Comparison of ENCODE assay signal across 20 cellular contexts in the genomic region with DNA sequence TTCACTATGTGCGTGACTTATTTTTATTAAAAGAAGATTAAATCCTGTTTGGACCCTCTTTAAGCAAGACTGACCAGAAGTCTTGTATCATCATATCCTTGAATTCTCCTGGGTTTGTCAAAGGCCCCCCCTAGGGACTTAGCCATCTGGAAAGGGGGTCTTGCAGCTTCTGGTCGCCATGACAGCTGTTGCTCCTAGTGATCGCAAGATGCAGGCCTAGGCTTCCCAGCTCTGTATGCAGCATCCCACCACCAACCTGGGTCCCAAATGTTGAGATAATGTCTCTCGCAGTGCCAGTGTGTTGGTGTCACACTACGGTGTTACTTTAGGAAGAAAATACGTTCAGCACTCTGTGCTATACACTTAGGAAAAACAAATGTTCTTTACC. TPM values are rescaled to one million over a fixed set of nuclear protein-coding genes. Genes with fewer than 3 reads are reported as not detected.
DNase-seq lines count a peak whose midpoint lies in the region; ATAC-seq, FAIRE-seq and TF ChIP-seq lines count a peak whose summit lies in the region.
"Had no signal": no experiment of that assay in that cellular context is flagged by ENCODE, and none has a peak within 500 bp of the region (broad histone marks: within the 10 kb centered on the region; RNA-seq: fewer than 3 reads in every experiment).

No MANE protein-coding gene starts in this region.

- 74% methylated on average over 6 of the region's 6 CpGs for WGBS in K562 (ENCODE audit: insufficient coverage, low coverage, missing lambda C conversion rate)

- H3K36me3 ChIP-seq in K562 (ENCODE audit: control insufficient read depth, insufficient read depth, low read length) = no peaks in the 10 kb centered on the region

- H3K4me2 ChIP-seq in K562 (ENCODE audit: insufficient read depth, low read length) = no peak overlapping the region
- H3K4me2 ChIP-seq: A549 had no signal

- in situ Hi-C loops in K562 (cut with MboI) = no loop called here

- H3K4me1 ChIP-seq in K562 (replicated peaks in 1 of 2; ENCODE audit: control insufficient read depth in 2 of 2, insufficient read depth in 2 of 2, low read length in 2 of 2) = peaks cover 15 to 23% of the 10 kb centered on the region in 2 experiments
- H3K4me1 ChIP-seq: A549 had no signal

- TF ChIP-seq RAD21 in K562 (CRISPR knock-in tag; conservative IDR thresholded peaks at IDR 0.05 in 1 of 2, IDR thresholded peaks at IDR 0.05 in 1 of 2) = no peak

- no peaks in the 10 kb centered on the region for H3K9me3 ChIP-seq in K562 (replicated peaks; ENCODE audit: control insufficient read depth, insufficient read depth, low read depth, low read length)
- H3K9me3 ChIP-seq: A549, Caco-2 had no signal

- no peaks in the 10 kb centered on the region; a peak in 1 of 5 replicates for H3K27me3 ChIP-seq in K562 (ENCODE audit: control insufficient read depth in 2 of 2, insufficient read depth in 2 of 2, low read length in 2 of 2)

- POLR2A ChIA-PET in K562 (lab: Yijun Ruan, JAX) = interaction anchor here (0.7 to 1.2 kb wide), 2 partner anchors 12 to 282 kb away, joined by 3 read pairs; no protein-coding TSS in a partner anchor

- no peak overlapping the region for H3K4me3 ChIP-seq in K562
- H3K4me3 ChIP-seq: A549, GM12878 had no signal

- no peak for TF ChIP-seq CTCF in K562 (IDR thresholded peaks at IDR 0.05 in 2 of 3, conservative IDR thresholded peaks at IDR 0.05 in 1 of 3; ENCODE audit: insufficient read depth in 2 of 3, low read depth in 1 of 3, low read length in 3 of 3)

- no peak for TF ChIP-seq POLR2A in K562 (conservative IDR thresholded peaks at IDR 0.05)

- peaks cover 6% of the 10 kb centered on the region; the same call in 1 of the 2 replicates for H4K20me1 ChIP-seq in K562 (replicated peaks; ENCODE audit: control insufficient read depth, insufficient read depth, low read length)

- TF ChIP-seq EP300 in K562 (IDR thresholded peaks at IDR 0.05; ENCODE audit: low read length) = no peak

- no peak overlapping the region for H3K9ac ChIP-seq in K562 (ENCODE audit: insufficient read depth in 1 of 2, low read depth in 2 of 2, low read length in 2 of 2)

- no peaks in the 10 kb centered on the region for H3K9me1 ChIP-seq in K562 (ENCODE audit: control insufficient read depth, insufficient read depth, low read length)

- H3K79me2 ChIP-seq in K562 (ENCODE audit: control insufficient read depth, insufficient read depth, low read length) = no peaks in the 10 kb centered on the region

- H3K27ac ChIP-seq in K562 (ENCODE audit: extremely low read depth, low read depth, low read length) = no peak overlapping the region
- H3K27ac ChIP-seq: A549 had no signal

- ATAC-seq in K562 (no peak), left lobe of liver (no peak), GM19035 (IDR thresholded peaks at IDR 0.05; ENCODE audit: unreplicated experiment) (no peak)
- ATAC-seq: A549; CD8-positive, alpha-beta T cell; GM12878 had no signal

- DNase-seq in NCI-H2171 (lab: John Stamatoyannopoulos, UW) (peak; percentile 86), NCI-H524 treated with DMSO at 0.1 percent for 48 hours (lab: John Stamatoyannopoulos, UW) (peak; percentile 86), K562 (ENCODE audit: extremely low read depth in 1 of 4, low spot score in 3 of 4) (no peak), left lobe of liver (ENCODE audit: low spot score) (peak; percentile 18), NCI-H2196 (lab: John Stamatoyannopoulos, UW; ENCODE audit: unreplicated experiment) (no peak), SHP77 (lab: John Stamatoyannopoulos, UW) (no peak), 8988T (no peak)
- DNase-seq: Caco-2; CD8-positive, alpha-beta T cell; DMS79; HCEC 1CT; HFFc6 had no signal

- no peak overlapping the region for H2AFZ ChIP-seq in K562 (ENCODE audit: low read depth, low read length)

- CTCF ChIA-PET in K562 (lab: Yijun Ruan, JAX; ENCODE audit: low intra/inter-chr PET ratio) = no interaction called here

- FAIRE-seq in K562 (lab: Jason Lieb, UNC) = no peak
- FAIRE-seq: A549, GM12878, GM19239 had no signal

- intact Hi-C loops in K562 (cut with micrococcal nuclease) = no loop called here

- no TSS peak for BruUV-seq in K562 (replicated peaks; lab: Mats Ljungman, UMichigan)

TF ChIP-seq in K562, 482 proteins besides CTCF, POLR2A, EP300 and RAD21:
- TF ChIP-seq RFX1 (IDR thresholded peaks at IDR 0.05) (peak; percentile 55; the same call in 1 of the 2 replicates), TRIM28 (IDR thresholded peaks at IDR 0.05) (no peak)

RNA-seq across cellular contexts. Expression of a gene that starts 18.7 kb away (rescaled TPM):
- total RNA-seq in K562 (2011; cell fraction: chromatin; rRNA removed; ENCODE audit: low replicate concordance) = 0.14 and 0.16 TPM in 2 replicates
- under 0.01 TPM in 2 replicates for total RNA-seq in K562 (2011; cell fraction: nucleolus; rRNA removed)
- 0.07 and 0.23 TPM in 2 replicates for total RNA-seq in K562 (2011; cell fraction: nucleoplasm; rRNA removed)
- total RNA-seq in K562 (2014; rRNA removed) (not detected in 2 replicates), K562 (2014; rRNA removed; fragmentation: Illumina TruSeq; extraction: Trizol) (not detected in 2 replicates), K562 (2015; rRNA removed; fragmentation: Illumina TruSeq; extraction: Trizol) (not detected in 2 replicates), K562 (2021) (not detected in 2 replicates), left lobe of liver (0.13 TPM)
- polyA plus RNA-seq in K562 (2011; rRNA removed) (0.01 and 0.03 TPM in 2 replicates), K562 (2014; fragmentation: Illumina TruSeq; extraction: Trizol) (not detected in 2 replicates), K562 (2014; fragmentation: Nextera tagmentation; extraction: Ambion mirVana) (not detected), K562 (2014; rRNA removed) (not detected in 2 replicates)
- 0.04 TPM in 1 of 2 replicates, not detected in the other for polyA plus RNA-seq in K562 (2011; cell fraction: cytosol; rRNA removed)
- polyA plus RNA-seq in K562 (2011; cell fraction: nucleus; rRNA removed) = 0.13 and 0.34 TPM in 2 replicates
- 0.01 and 0.03 TPM in 2 replicates for polyA plus RNA-seq in K562 (2012)
- polyA minus RNA-seq in K562 (2011; rRNA and poly(A)+ RNA removed) = 0.04 TPM in 1 of 2 replicates, not detected in the other
- not detected in 2 replicates for polyA minus RNA-seq in K562 (2011; cell fraction: cytosol; rRNA and poly(A)+ RNA removed)
- under 0.01 TPM in 1 of 2 replicates, not detected in the other for polyA minus RNA-seq in K562 (2011; cell fraction: nucleus; rRNA and poly(A)+ RNA removed)
- total RNA-seq: CD8-positive, alpha-beta T cell; G401; GM12878; H4 had no signal
- polyA plus RNA-seq: CD14-positive monocyte, GM12878, IgD-negative memory B cell had no signal

Comparison
In these comparisons a context has a peak if more than half of its experiments do, and no peak if none do; other contexts are left out.
1. DNase-seq: peak in NCI-H2171 (single experiment), NCI-H524 treated with DMSO at 0.1 percent for 48 hours (single experiment) and left lobe of liver (single experiment); none in K562 (0 of 4), NCI-H2196 (single experiment), SHP77 (0 of 2) and 8988T (single experiment).